Comparison of ENCODE assay signal across 21 cellular contexts in the genomic region with DNA sequence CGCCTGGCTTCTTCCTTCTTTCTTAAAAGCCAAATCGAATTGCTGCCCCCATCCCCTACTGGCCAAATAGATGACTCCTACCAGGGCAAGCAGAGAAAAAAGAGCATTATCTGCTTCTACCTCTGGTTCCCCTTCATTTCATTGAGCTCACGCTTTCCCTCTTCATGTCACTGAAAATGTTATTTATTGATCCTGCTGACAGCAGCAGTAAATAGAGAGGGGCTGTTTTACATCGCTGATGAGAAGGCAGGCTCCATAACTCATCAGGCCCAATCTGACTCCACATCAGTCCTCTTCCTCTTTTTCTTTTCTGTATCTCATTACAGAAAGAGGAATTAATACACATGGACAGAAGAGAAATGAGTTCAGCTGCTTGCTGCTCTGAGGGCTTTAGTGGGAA.
"Had no signal": no experiment of that assay in that cellular context is flagged by ENCODE, and none has a peak within 500 bp of the region (broad histone marks: within the 10 kb centered on the region; RNA-seq: fewer than 3 reads in every experiment).

No MANE protein-coding gene starts in this region.

- DNase-seq: effector CD8-positive, alpha-beta T cell; gastrocnemius medialis; heart right ventricle; hypothalamus; kidney glomerular epithelial cell; natural killer cell; nucleus accumbens; ovary; sigmoid colon; stimulated activated naive CD4-positive, alpha-beta T cell treated with Interleukin-2 at 50 U/mL for 16 hours; thyroid gland; uterus had no signal

- H3K4me3 Mint-ChIP-seq: mesothelial cell of epicardium, natural killer cell, neural progenitor cell, type B pancreatic cell had no signal

- H3K27me3 ChIP-seq: esophagus muscularis mucosa, gastrocnemius medialis, neural progenitor cell, ovary, right atrium auricular region, sigmoid colon, thyroid gland, uterus had no signal

- H3K9me3 ChIP-seq: esophagus muscularis mucosa, gastrocnemius medialis, ovary, right atrium auricular region, sigmoid colon, thyroid gland, uterus had no signal

- H3K4me3 ChIP-seq: coronary artery, esophagus muscularis mucosa, gastrocnemius medialis, heart right ventricle, neural progenitor cell, ovary, right atrium auricular region, sigmoid colon, skin epidermis, thyroid gland, uterus had no signal

- H3K27ac Mint-ChIP-seq: mesothelial cell of epicardium, natural killer cell, neural progenitor cell, type B pancreatic cell had no signal

- H3K4me1 ChIP-seq: gastrocnemius medialis, heart right ventricle, right atrium auricular region, sigmoid colon, thyroid gland, uterus had no signal

- H3K27ac ChIP-seq: coronary artery, epithelial cell of prostate, esophagus muscularis mucosa, gastrocnemius medialis, heart right ventricle, neural progenitor cell, ovary, right atrium auricular region, sigmoid colon, skin epidermis, thyroid gland, uterus had no signal

- ATAC-seq: gastrocnemius medialis, heart right ventricle, left lobe of liver, natural killer cell had no signal

- H3K36me3 Mint-ChIP-seq: mesothelial cell of epicardium, neural progenitor cell, type B pancreatic cell had no signal

- H3K36me3 ChIP-seq: esophagus muscularis mucosa, gastrocnemius medialis, heart right ventricle, neural progenitor cell, ovary, right atrium auricular region, sigmoid colon, thyroid gland, uterus had no signal
